ENCODE assay signal across 8 cellular contexts in genomic region chr15:90883971-90884718, GRCh38. TPM values are rescaled to one million over a fixed set of nuclear protein-coding genes. Genes with fewer than 3 reads are reported as not detected.
DNase-seq lines count a peak whose midpoint lies in the region; ATAC-seq and TF ChIP-seq lines count a peak whose summit lies in the region.

FES (plus strand) TSS chr15:90884504; CDS start chr15:90885046, 542 bp downstream.

- H3K36me3 ChIP-seq in iPS-15b (ENCODE audit: control insufficient read depth, insufficient read depth, low read length) = peaks cover 29% of the 10 kb centered on the region

- no peaks in the 10 kb centered on the region for H3K27me3 ChIP-seq in iPS-15b (ENCODE audit: control insufficient read depth, insufficient read depth, low read length)

- peak within 1 kb of the TSS; percentile 40 for H3K4me3 Mint-ChIP-seq in activated naive CD4-positive, alpha-beta T cell treated with anti-CD3 and anti-CD28 coated beads, Interleukin-2, amount 10 ng/mL, durations not matched to agents 7 days and 5 days
- no peak within 1 kb of the TSS for H3K4me3 Mint-ChIP-seq in glutamatergic neuron (ENCODE audit: unreplicated experiment)

- H3K4me3 ChIP-seq in iPS-15b (ENCODE audit: low read depth, low read length) (peak within 1 kb of the TSS; percentile 26), skeletal muscle cell (ENCODE audit: low read depth, low read length) (peak within 1 kb of the TSS; percentile 51)

- no peaks in the 10 kb centered on the region for H3K27me3 Mint-ChIP-seq in activated naive CD4-positive, alpha-beta T cell treated with anti-CD3 and anti-CD28 coated beads, Interleukin-2, amount 10 ng/mL, durations not matched to agents 7 days and 5 days
- peaks cover 5% of the 10 kb centered on the region for H3K27me3 Mint-ChIP-seq in glutamatergic neuron (ENCODE audit: unreplicated experiment)

- no peak for ATAC-seq in GM21526 (IDR thresholded peaks at IDR 0.05; ENCODE audit: low FRiP score, unreplicated experiment)

- H3K27ac Mint-ChIP-seq in activated naive CD4-positive, alpha-beta T cell treated with anti-CD3 and anti-CD28 coated beads, Interleukin-2, amount 10 ng/mL, durations not matched to agents 7 days and 5 days = peak within 1 kb of the TSS; percentile 82
- H3K27ac Mint-ChIP-seq in glutamatergic neuron (ENCODE audit: unreplicated experiment) = no peak within 1 kb of the TSS

- H3K4me1 ChIP-seq in iPS-15b (ENCODE audit: control insufficient read depth, insufficient read depth, low read length) = peaks cover 2% of the 10 kb centered on the region

- peak within 1 kb of the TSS; percentile 79 for H3K27ac ChIP-seq in angular gyrus (ENCODE audit: low read depth, low read length)

- no peaks in the 10 kb centered on the region for H3K9me3 Mint-ChIP-seq in activated naive CD4-positive, alpha-beta T cell treated with anti-CD3 and anti-CD28 coated beads, Interleukin-2, amount 10 ng/mL, durations not matched to agents 7 days and 5 days
- peaks cover 1% of the 10 kb centered on the region for H3K9me3 Mint-ChIP-seq in glutamatergic neuron (ENCODE audit: unreplicated experiment)

- no peaks in the 10 kb centered on the region for H3K9me3 ChIP-seq in iPS-15b (ENCODE audit: control insufficient read depth, insufficient read depth, low read length)

- peak within 1 kb of the TSS; percentile 54 for H3K9ac ChIP-seq in iPS-15b (ENCODE audit: low read depth, low read length)

- TF ChIP-seq CTCF in glutamatergic neuron (IDR thresholded peaks at IDR 0.05; ENCODE audit: partially characterized antibody, unreplicated experiment) = no peak

- peaks cover 13% of the 10 kb centered on the region for H3K36me3 Mint-ChIP-seq in activated naive CD4-positive, alpha-beta T cell treated with anti-CD3 and anti-CD28 coated beads, Interleukin-2, amount 10 ng/mL, durations not matched to agents 7 days and 5 days
- H3K36me3 Mint-ChIP-seq in glutamatergic neuron (ENCODE audit: unreplicated experiment) = no peaks in the 10 kb centered on the region

- CTCF ChIA-PET in activated naive CD4-positive, alpha-beta T cell treated with anti-CD3 and anti-CD28 coated beads, Interleukin-2, amount 10 ng/mL, durations not matched to agents 7 days and 5 days (lab: Charles Lee) = interaction anchor here (1.2 to 4.4 kb wide), 11 partner anchors 8 to 564 kb away, joined by 4 to 78 read pairs (median 8); partner anchors contain the start of genes BLM and HDDC3

- DNase-seq in activated naive CD4-positive, alpha-beta T cell treated with anti-CD3 and anti-CD28 coated beads, Interleukin-2, amount 10 ng/mL, durations not matched to agents 7 days and 5 days = no peak
- DNase-seq in activated naive CD4-positive, alpha-beta T cell (lab: John Stamatoyannopoulos, UW) = no peak
- no peak for DNase-seq in skeletal muscle cell (ENCODE audit: low read depth)
- DNase-seq in glutamatergic neuron = no peak
- no peak for DNase-seq in NCI-H524 treated with DMSO at 0.1 percent for 48 hours (lab: John Stamatoyannopoulos, UW)

- peaks cover 32% of the 10 kb centered on the region for H3K4me1 Mint-ChIP-seq in activated naive CD4-positive, alpha-beta T cell treated with anti-CD3 and anti-CD28 coated beads, Interleukin-2, amount 10 ng/mL, durations not matched to agents 7 days and 5 days
- peaks cover 17% of the 10 kb centered on the region for H3K4me1 Mint-ChIP-seq in glutamatergic neuron (ENCODE audit: low read depth, unreplicated experiment)

RNA-seq across cellular contexts. Expression of gene FES, which starts in this region (rescaled TPM):
- total RNA-seq in glutamatergic neuron (ENCODE audit: unreplicated experiment) = 3.3 TPM
